Comparison of ENCODE assay signal across 25 cellular contexts in the genomic region with DNA sequence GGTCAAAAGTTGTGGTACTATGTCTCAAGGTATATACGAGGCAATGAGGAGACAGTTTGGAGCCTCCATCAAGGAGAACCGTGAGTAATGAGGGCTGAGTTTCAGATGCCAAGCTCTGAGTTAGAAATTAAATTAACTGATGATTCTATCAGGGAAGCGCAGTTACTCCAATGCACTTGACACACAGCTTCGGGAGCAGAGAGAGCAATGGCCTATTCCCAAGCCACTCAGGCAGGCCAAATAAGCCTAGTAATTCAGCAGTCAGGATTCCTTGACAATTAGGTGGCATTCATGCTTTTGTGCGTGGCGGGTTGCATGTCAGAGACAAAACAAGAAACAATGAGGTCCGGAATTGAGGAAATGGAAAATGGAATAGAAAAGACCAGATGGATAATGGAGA.
DNase-seq lines count a peak whose midpoint lies in the region; ATAC-seq, FAIRE-seq and TF ChIP-seq lines count a peak whose summit lies in the region.
"Had no signal": no experiment of that assay in that cellular context is flagged by ENCODE, and none has a peak within 500 bp of the region (broad histone marks: within the 10 kb centered on the region; RNA-seq: fewer than 3 reads in every experiment).

No MANE protein-coding gene starts in this region.

- H3K27me3 Mint-ChIP-seq in astrocyte (ENCODE audit: low read depth, unreplicated experiment): no peaks in the 10 kb centered on the region
- H3K27me3 Mint-ChIP-seq: CD4-positive, CD25-positive, alpha-beta regulatory T cell; CD8-positive, alpha-beta memory T cell had no signal

- no CpG with 5 or more reads among the region's 7 CpGs for WGBS in mesendoderm (ENCODE audit: extremely low coverage, insufficient coverage, low lambda C conversion rate)

- H4K20me1 ChIP-seq in astrocyte (ENCODE audit: insufficient read depth, low read length): no peaks in the 10 kb centered on the region
- H4K20me1 ChIP-seq: BLaER1 had no signal

- no peaks in the 10 kb centered on the region for H3K9me3 ChIP-seq in astrocyte (ENCODE audit: insufficient read depth, low read depth, low read length)
- H3K9me3 ChIP-seq: BE2C had no signal

- no peak overlapping the region for H4K5ac ChIP-seq in mesendoderm (ENCODE audit: low read length)

- ATAC-seq in GM19455 (IDR thresholded peaks at IDR 0.05; ENCODE audit: unreplicated experiment) (no peak), HG03565 (IDR thresholded peaks at IDR 0.05; ENCODE audit: unreplicated experiment) (no peak)

- no peak overlapping the region for H3K27ac ChIP-seq in astrocyte (ENCODE audit: low read depth, low read length)
- no peak overlapping the region for H3K27ac ChIP-seq in mesendoderm (ENCODE audit: low read depth, low read length)
- H3K27ac ChIP-seq: BLaER1 had no signal

- H3K79me1 ChIP-seq in mesendoderm (ENCODE audit: low read length): no peaks in the 10 kb centered on the region

- H3K4me3 Mint-ChIP-seq in astrocyte (ENCODE audit: unreplicated experiment): no peak overlapping the region
- H3K4me3 Mint-ChIP-seq: CD14-positive monocyte; CD4-positive, alpha-beta memory T cell; CD4-positive, CD25-positive, alpha-beta regulatory T cell; CD8-positive, alpha-beta memory T cell had no signal

- no peak overlapping the region for H2BK120ac ChIP-seq in mesendoderm (ENCODE audit: low read depth, low read length)

- H3K4ac ChIP-seq in mesendoderm (ENCODE audit: low read depth, low read length): no peak overlapping the region

- no peak overlapping the region for H3K18ac ChIP-seq in mesendoderm (ENCODE audit: low read length)

- H3K4me1 ChIP-seq in astrocyte (ENCODE audit: insufficient read depth, low read length) (no peaks in the 10 kb centered on the region), mesendoderm (ENCODE audit: control insufficient read depth, low read depth, low read length) (peaks cover 9% of the 10 kb centered on the region)
- H3K4me1 ChIP-seq: BE2C, BLaER1 had no signal

- H3K4me3 ChIP-seq in astrocyte (ENCODE audit: insufficient read depth, low read depth, low read length) (no peak overlapping the region), mesendoderm (ENCODE audit: low read length) (no peak overlapping the region)
- H3K4me3 ChIP-seq: BLaER1 had no signal

- no peak overlapping the region for H2AK5ac ChIP-seq in mesendoderm (ENCODE audit: low read length)

- H3K56ac ChIP-seq in mesendoderm (ENCODE audit: low read length): no peak overlapping the region

- DNase-seq in M059J (ENCODE audit: low read depth): peak; percentile 14
- peak; percentile 65 for DNase-seq in SK-N-DZ (ENCODE audit: low spot score)
- peak; percentile 13 for DNase-seq in astrocyte (ENCODE audit: low read depth)
- DNase-seq in mesendoderm: no peak
- DNase-seq in NCI-H2081 (lab: John Stamatoyannopoulos, UW): no peak
- no peak for DNase-seq in activated CD4-positive, alpha-beta T cell treated with anti-CD3 and anti-CD28 coated beads, Interleukin-2, amount 50 U/mL, for 48 hours
- DNase-seq: 8988T; ACHN; BE2C; C1 segment of cervical spinal cord; Calu3; CD4-positive, alpha-beta memory T cell; CD4-positive, CD25-positive, alpha-beta regulatory T cell; CD8-positive, alpha-beta memory T cell; COR-L47; DMS79 treated with DMSO at 0.1 percent for 48 hours; GF-D8 had no signal

- H3K79me2 ChIP-seq in astrocyte (ENCODE audit: insufficient read depth, low read length) (no peaks in the 10 kb centered on the region), mesendoderm (ENCODE audit: control insufficient read depth, insufficient read depth, low read length) (no peaks in the 10 kb centered on the region)

- no peak for TF ChIP-seq CTCF in astrocyte (IDR thresholded peaks at IDR 0.05; ENCODE audit: insufficient read depth, low read depth, low read length)

- no peak overlapping the region for H3K9ac ChIP-seq in astrocyte (ENCODE audit: low read length)
- H3K9ac ChIP-seq in mesendoderm (ENCODE audit: low read length): no peak overlapping the region
- H3K9ac ChIP-seq: BLaER1 had no signal

- no peaks in the 10 kb centered on the region for H3K36me3 ChIP-seq in astrocyte (ENCODE audit: insufficient read depth, low read length)
- no peaks in the 10 kb centered on the region for H3K36me3 ChIP-seq in mesendoderm (ENCODE audit: control insufficient read depth, insufficient read depth, low read length)
- H3K36me3 ChIP-seq: BE2C, BLaER1 had no signal

- no peak overlapping the region for H3K23ac ChIP-seq in mesendoderm (ENCODE audit: low read length)

- FAIRE-seq in astrocyte (lab: Jason Lieb, UNC): no peak
- FAIRE-seq: A204.1, D721Med, G401.6, GM19239 had no signal

- H3K9me3 Mint-ChIP-seq in astrocyte (ENCODE audit: unreplicated experiment): peaks cover 4% of the 10 kb centered on the region

- H3K36me3 Mint-ChIP-seq in astrocyte (ENCODE audit: low read depth, unreplicated experiment): no peaks in the 10 kb centered on the region
- H3K36me3 Mint-ChIP-seq: CD14-positive monocyte; CD4-positive, alpha-beta memory T cell; CD4-positive, CD25-positive, alpha-beta regulatory T cell; CD8-positive, alpha-beta memory T cell had no signal

- H3K4me2 ChIP-seq in astrocyte (ENCODE audit: low read length) (no peak overlapping the region), mesendoderm (ENCODE audit: low read length) (no peak overlapping the region)
- H3K4me2 ChIP-seq: BLaER1 had no signal

- H2BK15ac ChIP-seq in mesendoderm (replicated peaks; ENCODE audit: low read depth): no peak overlapping the region

- no peak overlapping the region for H2AFZ ChIP-seq in astrocyte (ENCODE audit: low read depth, low read length)

- H3K4me1 Mint-ChIP-seq in astrocyte (ENCODE audit: low read depth, unreplicated experiment): peaks cover 4% of the 10 kb centered on the region
- H3K4me1 Mint-ChIP-seq: CD14-positive monocyte; CD4-positive, alpha-beta memory T cell; CD4-positive, CD25-positive, alpha-beta regulatory T cell; CD8-positive, alpha-beta memory T cell had no signal

- H4K8ac ChIP-seq in mesendoderm (ENCODE audit: low read depth, low read length): no peak overlapping the region

- H3K27ac Mint-ChIP-seq in astrocyte (ENCODE audit: unreplicated experiment): no peak overlapping the region
- H3K27ac Mint-ChIP-seq: CD14-positive monocyte; CD4-positive, alpha-beta memory T cell; CD4-positive, CD25-positive, alpha-beta regulatory T cell; CD8-positive, alpha-beta memory T cell had no signal

- H3K27me3 ChIP-seq in astrocyte (ENCODE audit: insufficient read depth, low read length) (no peaks in the 10 kb centered on the region), mesendoderm (ENCODE audit: insufficient read depth, low read length, poor library complexity) (no peaks in the 10 kb centered on the region)
- H3K27me3 ChIP-seq: BE2C, BLaER1 had no signal

- peak overlapping the region; percentile 1 for H2BK5ac ChIP-seq in mesendoderm (ENCODE audit: low read length)

Comparison
In these comparisons a context has a peak if more than half of its experiments do, and no peak if none do; other contexts are left out.
1. DNase-seq: peak in M059J (single experiment), SK-N-DZ (single experiment) and astrocyte (single experiment); none in mesendoderm (single experiment), NCI-H2081 (0 of 2) and activated CD4-positive, alpha-beta T cell treated with anti-CD3 and anti-CD28 coated beads, Interleukin-2, amount 50 U/mL, for 48 hours (0 of 2).